In genomic region chr2:110869472-110870446, GRCh38 we compare ENCODE assay signal across 12 cellular contexts.
DNase-seq lines count a peak whose midpoint lies in the region; ATAC-seq, FAIRE-seq and TF ChIP-seq lines count a peak whose summit lies in the region.
"Had no signal": no experiment of that assay in that cellular context is flagged by ENCODE, and none has a peak within 500 bp of the region (broad histone marks: within the 10 kb centered on the region; RNA-seq: fewer than 3 reads in every experiment).

No MANE protein-coding gene starts in this region.

- no peaks in the 10 kb centered on the region for H4K20me1 ChIP-seq in DND-41 (ENCODE audit: insufficient read depth, low read length)

- CTCF ChIA-PET in WTC11 (lab: Charles Lee) = no interaction called here
- CTCF ChIA-PET in naive thymus-derived CD4-positive, alpha-beta T cell (lab: Charles Lee) = no interaction called here

- H3K36me3 ChIP-seq in DND-41 (ENCODE audit: insufficient read depth, low read length) = no peaks in the 10 kb centered on the region
- H3K36me3 ChIP-seq in left lung = no peaks in the 10 kb centered on the region
- H3K36me3 ChIP-seq in naive thymus-derived CD4-positive, alpha-beta T cell (ENCODE audit: control insufficient read depth in 2 of 3, insufficient read depth in 3 of 3, low read length in 3 of 3) = no peaks in the 10 kb centered on the region
- H3K36me3 ChIP-seq in effector memory CD4-positive, alpha-beta T cell (ENCODE audit: control insufficient read depth, insufficient read depth, low read length) = no peaks in the 10 kb centered on the region
- H3K36me3 ChIP-seq: heart left ventricle, sigmoid colon had no signal

- no peak for FAIRE-seq in GM19239 (lab: Jason Lieb, UNC)

- TF ChIP-seq CTCF in DND-41 (IDR thresholded peaks at IDR 0.05; ENCODE audit: borderline replicate concordance, extremely low read depth, low read length, poor library complexity, severe bottlenecking) (no peak), WTC11 (IDR thresholded peaks at IDR 0.05) (no peak), left lung (IDR thresholded peaks at IDR 0.05) (no peak), mesothelial cell of epicardium (IDR thresholded peaks at IDR 0.05; ENCODE audit: unreplicated experiment) (no peak)

- H3K27ac ChIP-seq in DND-41 (ENCODE audit: low read length) (peak overlapping the region; percentile 34), left lung (no peak overlapping the region)
- no peak overlapping the region for H3K27ac ChIP-seq in naive thymus-derived CD4-positive, alpha-beta T cell (ENCODE audit: low read depth, low read length)
- H3K27ac ChIP-seq in effector memory CD4-positive, alpha-beta T cell (ENCODE audit: insufficient read depth, low read length, poor library complexity, severe bottlenecking) = no peak overlapping the region
- H3K27ac ChIP-seq: heart left ventricle, sigmoid colon, VCaP had no signal

- no peak overlapping the region for H3K9ac ChIP-seq in DND-41 (ENCODE audit: low read depth, low read length)

- H3K4me1 Mint-ChIP-seq in WTC11 (peaks cover 48% of the 10 kb centered on the region), mesothelial cell of epicardium (peaks cover 5% of the 10 kb centered on the region)
- H3K4me1 Mint-ChIP-seq in naive thymus-derived CD4-positive, alpha-beta T cell = peaks cover 13 to 71% (median 20%) of the 10 kb centered on the region in 7 donors

- intact Hi-C loops in left lung (cut with DNase I) = no loop called here
- intact Hi-C loops in naive thymus-derived CD4-positive, alpha-beta T cell (cut with micrococcal nuclease) = no loop called here

- no peak for TF ChIP-seq EP300 in Ishikawa (IDR thresholded peaks at IDR 0.05; ENCODE audit: borderline replicate concordance)

- H3K36me3 Mint-ChIP-seq in WTC11 (no peaks in the 10 kb centered on the region), mesothelial cell of epicardium (no peaks in the 10 kb centered on the region)
- peaks cover 0 to 3% (median 0%) of the 10 kb centered on the region in 5 donors for H3K36me3 Mint-ChIP-seq in naive thymus-derived CD4-positive, alpha-beta T cell

- no peak for TF ChIP-seq RAD21 in Ishikawa (IDR thresholded peaks at IDR 0.05; ENCODE audit: low read depth)

- H3K4me3 Mint-ChIP-seq in WTC11 = no peak overlapping the region
- no peak overlapping the region for H3K4me3 Mint-ChIP-seq in naive thymus-derived CD4-positive, alpha-beta T cell
- no peak overlapping the region for H3K4me3 Mint-ChIP-seq in mesothelial cell of epicardium

- H3K27me3 Mint-ChIP-seq in WTC11 (ENCODE audit: low read depth) (no peaks in the 10 kb centered on the region), mesothelial cell of epicardium (ENCODE audit: low read depth) (peaks cover 28% of the 10 kb centered on the region)
- H3K27me3 Mint-ChIP-seq in naive thymus-derived CD4-positive, alpha-beta T cell = peaks cover 0 to 18% (median 4%) of the 10 kb centered on the region in 5 donors

- peaks cover 23% of the 10 kb centered on the region for H3K4me1 ChIP-seq in DND-41 (ENCODE audit: insufficient read depth, low read length)
- H3K4me1 ChIP-seq in left lung = peaks cover 0 to 5% of the 10 kb centered on the region in 2 donors
- peaks cover 0 to 5% of the 10 kb centered on the region in 2 donors for H3K4me1 ChIP-seq in naive thymus-derived CD4-positive, alpha-beta T cell (ENCODE audit: control insufficient read depth in 2 of 2, insufficient read depth in 2 of 2, low read length in 2 of 2)
- H3K4me1 ChIP-seq in effector memory CD4-positive, alpha-beta T cell (ENCODE audit: control insufficient read depth, insufficient read depth, low read length, poor library complexity, severe bottlenecking) = no peaks in the 10 kb centered on the region
- H3K4me1 ChIP-seq: sigmoid colon had no signal

- H3K27me3 ChIP-seq in DND-41 (ENCODE audit: insufficient read depth, low read length, poor library complexity) (no peaks in the 10 kb centered on the region), left lung (no peaks in the 10 kb centered on the region)
- H3K27me3 ChIP-seq in naive thymus-derived CD4-positive, alpha-beta T cell (ENCODE audit: control insufficient read depth in 2 of 2, insufficient read depth in 2 of 2, low read length in 2 of 2) = no peaks in the 10 kb centered on the region
- no peaks in the 10 kb centered on the region for H3K27me3 ChIP-seq in effector memory CD4-positive, alpha-beta T cell (replicated peaks; ENCODE audit: control insufficient read depth, insufficient read depth, low read length, poor library complexity, severe bottlenecking)
- H3K27me3 ChIP-seq: sigmoid colon had no signal

- DNase-seq in DND-41 (no peak), WTC11 (ENCODE audit: low spot score) (no peak), left lung (no peak), mesothelial cell of epicardium (ENCODE audit: low spot score in 2 of 2, unreplicated experiment in 2 of 2) (no peak), GM19239 (ENCODE audit: insufficient read length, low spot score) (no peak)
- no peak for DNase-seq in naive thymus-derived CD4-positive, alpha-beta T cell
- DNase-seq in effector memory CD4-positive, alpha-beta T cell = no peak
- DNase-seq: activated effector memory CD4-positive, alpha-beta T cell treated with anti-CD3 and anti-CD28 coated beads, Interleukin-2, amount 50 U/mL, for 16 hours; heart left ventricle; sigmoid colon had no signal

- no peaks in the 10 kb centered on the region for H3K79me2 ChIP-seq in DND-41 (ENCODE audit: insufficient read depth, low read length)

- no peak for ATAC-seq in DND-41 (ENCODE audit: insufficient read depth, low read depth)
- peak; percentile 20 for ATAC-seq in WTC11
- peak; percentile 68 for ATAC-seq in left lung
- no peak for ATAC-seq in naive thymus-derived CD4-positive, alpha-beta T cell
- ATAC-seq: heart left ventricle had no signal

- no peak overlapping the region for H2AFZ ChIP-seq in DND-41 (ENCODE audit: low read depth, low read length)

- H3K9me3 ChIP-seq in DND-41 (ENCODE audit: insufficient read depth, low read length, severe bottlenecking) = no peaks in the 10 kb centered on the region
- no peaks in the 10 kb centered on the region for H3K9me3 ChIP-seq in left lung
- no peaks in the 10 kb centered on the region for H3K9me3 ChIP-seq in naive thymus-derived CD4-positive, alpha-beta T cell (ENCODE audit: control insufficient read depth in 2 of 3, low read length in 3 of 3)
- no peaks in the 10 kb centered on the region for H3K9me3 ChIP-seq in effector memory CD4-positive, alpha-beta T cell (ENCODE audit: control insufficient read depth, low read length)
- H3K9me3 ChIP-seq: heart left ventricle, sigmoid colon had no signal

- H3K27ac Mint-ChIP-seq in WTC11 (no peak overlapping the region; the same call in 1 of the 2 replicates), mesothelial cell of epicardium (no peak overlapping the region)
- no peak overlapping the region for H3K27ac Mint-ChIP-seq in naive thymus-derived CD4-positive, alpha-beta T cell

- H3K9me3 Mint-ChIP-seq in WTC11 = no peaks in the 10 kb centered on the region
- H3K9me3 Mint-ChIP-seq in naive thymus-derived CD4-positive, alpha-beta T cell = peaks cover 0 to 2% (median 0%) of the 10 kb centered on the region in 11 donors
- no peaks in the 10 kb centered on the region for H3K9me3 Mint-ChIP-seq in mesothelial cell of epicardium

- H3K4me3 ChIP-seq in DND-41 (ENCODE audit: low read depth in 1 of 2, low read length in 2 of 2) (no peak overlapping the region), left lung (no peak overlapping the region)
- no peak overlapping the region for H3K4me3 ChIP-seq in naive thymus-derived CD4-positive, alpha-beta T cell (ENCODE audit: low read length)
- H3K4me3 ChIP-seq in effector memory CD4-positive, alpha-beta T cell (ENCODE audit: insufficient read depth, low read depth, low read length, poor library complexity, severe bottlenecking) = no peak overlapping the region
- H3K4me3 ChIP-seq: heart left ventricle, sigmoid colon had no signal

- POLR2A ChIA-PET in WTC11 (lab: Charles Lee) = no interaction called here
- POLR2A ChIA-PET in naive thymus-derived CD4-positive, alpha-beta T cell (lab: Charles Lee) = no interaction called here

- no peak overlapping the region for H3K4me2 ChIP-seq in DND-41 (ENCODE audit: insufficient read depth, low read length)

TF ChIP-seq in Ishikawa, 13 proteins besides CTCF, POLR2A, EP300 and RAD21 (continues in another document):
- TF ChIP-seq FOXM1 (IDR thresholded peaks at IDR 0.05; ENCODE audit: borderline replicate concordance, low read depth) (no peak), TEAD4 (IDR thresholded peaks at IDR 0.05) (no peak)

TF ChIP-seq in WTC11, 78 proteins besides CTCF, POLR2A, EP300 and RAD21 (continues in another document):
- TF ChIP-seq ZNF219 (CRISPR knock-in tag; IDR thresholded peaks at IDR 0.05; ENCODE audit: borderline replicate concordance) = no peak
- no peak for TF ChIP-seq PRDM15 (CRISPR knock-in tag; IDR thresholded peaks at IDR 0.05)

Comparison
In these comparisons a context has a peak if more than half of its experiments do, and no peak if none do; other contexts are left out.
1. ATAC-seq: peak in WTC11 (single experiment) and left lung (single experiment); none in DND-41 (single experiment) and naive thymus-derived CD4-positive, alpha-beta T cell (single experiment).